2 cellular contexts compared by ENCODE assay signal in the genomic region with DNA sequence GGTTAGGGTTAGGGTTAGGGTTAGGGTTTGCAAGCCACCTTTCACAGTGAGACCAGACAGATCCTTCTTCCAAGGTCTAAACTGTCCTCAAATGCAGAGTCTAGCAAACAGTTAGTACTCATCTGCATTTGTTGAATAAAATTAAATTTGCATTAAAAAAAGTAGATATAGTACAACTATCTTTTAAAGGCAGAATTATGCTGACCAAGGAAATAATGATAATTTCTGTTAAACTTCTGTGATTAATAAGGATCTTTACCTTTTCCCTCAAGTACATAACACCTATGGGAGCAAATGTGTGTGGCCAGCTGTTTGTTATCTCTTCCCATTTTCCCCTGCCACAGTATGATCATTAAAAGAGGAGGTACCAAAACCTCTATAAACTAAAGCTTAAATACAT.
TF ChIP-seq lines count a peak whose summit lies in the region.

No MANE protein-coding gene starts in this region.

TF ChIP-seq in IMR-90, 13 proteins besides CTCF, POLR2A, EP300 and RAD21:
- TF ChIP-seq NFE2L2 (IDR thresholded peaks at IDR 0.05; ENCODE audit: low read depth, low read length) (no peak), RFX5 (IDR thresholded peaks at IDR 0.05; ENCODE audit: low read depth, low read length) (no peak), BHLHE40 (IDR thresholded peaks at IDR 0.05; ENCODE audit: low read depth, low read length) (no peak), MAZ (IDR thresholded peaks at IDR 0.05; ENCODE audit: borderline replicate concordance, low read depth, low read length) (no peak), FOS (IDR thresholded peaks at IDR 0.05; ENCODE audit: low read depth, low read length) (no peak), MXI1 (IDR thresholded peaks at IDR 0.05; ENCODE audit: borderline replicate concordance, low read depth, low read length) (no peak), MAFK (IDR thresholded peaks at IDR 0.05; ENCODE audit: low read depth, low read length) (peak; percentile 65)
- TF ChIP-seq, protein P1, sequence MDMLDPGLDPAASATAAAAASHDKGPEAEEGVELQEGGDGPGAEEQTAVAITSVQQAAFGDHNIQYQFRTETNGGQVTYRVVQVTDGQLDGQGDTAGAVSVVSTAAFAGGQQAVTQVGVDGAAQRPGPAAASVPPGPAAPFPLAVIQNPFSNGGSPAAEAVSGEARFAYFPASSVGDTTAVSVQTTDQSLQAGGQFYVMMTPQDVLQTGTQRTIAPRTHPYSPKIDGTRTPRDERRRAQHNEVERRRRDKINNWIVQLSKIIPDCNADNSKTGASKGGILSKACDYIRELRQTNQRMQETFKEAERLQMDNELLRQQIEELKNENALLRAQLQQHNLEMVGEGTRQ (IDR thresholded peaks at IDR 0.05; ENCODE audit: low read depth, low read length), result no peak

TF ChIP-seq in K562, 482 proteins besides CTCF, POLR2A, EP300 and RAD21:
- TF ChIP-seq CHD4 (IDR thresholded peaks at IDR 0.05; ENCODE audit: insufficient read depth, insufficient replicate concordance, low read depth, low read length, poor library complexity, severe bottlenecking) (no peak), ZNF316 (IDR thresholded peaks at IDR 0.05) (peak; percentile 73), TEAD1 (CRISPR knock-in tag; IDR thresholded peaks at IDR 0.05) (no peak), MAFF (IDR thresholded peaks at IDR 0.05; ENCODE audit: low read length) (peak; percentile 39; the same call in 1 of the 2 replicates), PYGO2 (tag; IDR thresholded peaks at IDR 0.05) (no peak), NFRKB (IDR thresholded peaks at IDR 0.05; ENCODE audit: low read depth) (no peak), ZNF586 (CRISPR knock-in tag; conservative IDR thresholded peaks at IDR 0.05) (no peak), ZC3H11A (IDR thresholded peaks at IDR 0.05; ENCODE audit: low read depth, low read length) (no peak), CBFA2T3 (IDR thresholded peaks at IDR 0.05) (no peak), C11orf30 (IDR thresholded peaks at IDR 0.05; ENCODE audit: low read depth) (peak; percentile 46; the same call in 1 of the 2 replicates), DNMT1 (IDR thresholded peaks at IDR 0.05) (no peak), YY1 (IDR thresholded peaks at IDR 0.05; ENCODE audit: borderline replicate concordance in 1 of 3, control insufficient read depth in 1 of 3, extremely low read depth in 1 of 3, insufficient read depth in 3 of 3, insufficient read length in 1 of 3, insufficient replicate concordance in 2 of 3, low read depth in 1 of 3, low read length in 2 of 3) (no peak)
- TF ChIP-seq, protein P2, sequence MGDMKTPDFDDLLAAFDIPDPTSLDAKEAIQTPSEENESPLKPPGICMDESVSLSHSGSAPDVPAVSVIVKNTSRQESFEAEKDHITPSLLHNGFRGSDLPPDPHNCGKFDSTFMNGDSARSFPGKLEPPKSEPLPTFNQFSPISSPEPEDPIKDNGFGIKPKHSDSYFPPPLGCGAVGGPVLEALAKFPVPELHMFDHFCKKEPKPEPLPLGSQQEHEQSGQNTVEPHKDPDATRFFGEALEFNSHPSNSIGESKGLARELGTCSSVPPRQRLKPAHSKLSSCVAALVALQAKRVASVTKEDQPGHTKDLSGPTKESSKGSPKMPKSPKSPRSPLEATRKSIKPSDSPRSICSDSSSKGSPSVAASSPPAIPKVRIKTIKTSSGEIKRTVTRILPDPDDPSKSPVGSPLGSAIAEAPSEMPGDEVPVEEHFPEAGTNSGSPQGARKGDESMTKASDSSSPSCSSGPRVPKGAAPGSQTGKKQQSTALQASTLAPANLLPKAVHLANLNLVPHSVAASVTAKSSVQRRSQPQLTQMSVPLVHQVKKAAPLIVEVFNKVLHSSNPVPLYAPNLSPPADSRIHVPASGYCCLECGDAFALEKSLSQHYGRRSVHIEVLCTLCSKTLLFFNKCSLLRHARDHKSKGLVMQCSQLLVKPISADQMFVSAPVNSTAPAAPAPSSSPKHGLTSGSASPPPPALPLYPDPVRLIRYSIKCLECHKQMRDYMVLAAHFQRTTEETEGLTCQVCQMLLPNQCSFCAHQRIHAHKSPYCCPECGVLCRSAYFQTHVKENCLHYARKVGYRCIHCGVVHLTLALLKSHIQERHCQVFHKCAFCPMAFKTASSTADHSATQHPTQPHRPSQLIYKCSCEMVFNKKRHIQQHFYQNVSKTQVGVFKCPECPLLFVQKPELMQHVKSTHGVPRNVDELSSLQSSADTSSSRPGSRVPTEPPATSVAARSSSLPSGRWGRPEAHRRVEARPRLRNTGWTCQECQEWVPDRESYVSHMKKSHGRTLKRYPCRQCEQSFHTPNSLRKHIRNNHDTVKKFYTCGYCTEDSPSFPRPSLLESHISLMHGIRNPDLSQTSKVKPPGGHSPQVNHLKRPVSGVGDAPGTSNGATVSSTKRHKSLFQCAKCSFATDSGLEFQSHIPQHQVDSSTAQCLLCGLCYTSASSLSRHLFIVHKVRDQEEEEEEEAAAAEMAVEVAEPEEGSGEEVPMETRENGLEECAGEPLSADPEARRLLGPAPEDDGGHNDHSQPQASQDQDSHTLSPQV (IDR thresholded peaks at IDR 0.05), result no peak
- TF ChIP-seq, protein P3, sequence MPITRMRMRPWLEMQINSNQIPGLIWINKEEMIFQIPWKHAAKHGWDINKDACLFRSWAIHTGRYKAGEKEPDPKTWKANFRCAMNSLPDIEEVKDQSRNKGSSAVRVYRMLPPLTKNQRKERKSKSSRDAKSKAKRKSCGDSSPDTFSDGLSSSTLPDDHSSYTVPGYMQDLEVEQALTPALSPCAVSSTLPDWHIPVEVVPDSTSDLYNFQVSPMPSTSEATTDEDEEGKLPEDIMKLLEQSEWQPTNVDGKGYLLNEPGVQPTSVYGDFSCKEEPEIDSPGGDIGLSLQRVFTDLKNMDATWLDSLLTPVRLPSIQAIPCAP (CRISPR knock-in tag; IDR thresholded peaks at IDR 0.05; ENCODE audit: borderline replicate concordance), result no peak
